In genomic region chr17:17685775-17686291, GRCh38 we compare ENCODE assay signal across 8 cellular contexts. TPM values are rescaled to one million over a fixed set of nuclear protein-coding genes. Genes with fewer than 3 reads are reported as not detected.
A peak's percentile ranks its signal among the peaks of the same experiment; 100 is the strongest.
DNase-seq lines count a peak whose midpoint lies in the region; ATAC-seq and TF ChIP-seq lines count a peak whose summit lies in the region.

No MANE protein-coding gene starts in this region.

- ATAC-seq in GM18868 (IDR thresholded peaks at IDR 0.05; ENCODE audit: unreplicated experiment), result no peak

- no peak overlapping the region for H2BK5ac ChIP-seq in mesendoderm (ENCODE audit: low read length)

- no peaks in the 10 kb centered on the region for H3K27me3 ChIP-seq in BJ (ENCODE audit: control insufficient read depth, insufficient read depth, low read length)
- no peaks in the 10 kb centered on the region for H3K27me3 ChIP-seq in Karpas-422 (ENCODE audit: low read length)
- peaks cover 3% of the 10 kb centered on the region for H3K27me3 ChIP-seq in mesendoderm (ENCODE audit: insufficient read depth, low read length, poor library complexity)

- no peak overlapping the region for H4K8ac ChIP-seq in mesendoderm (ENCODE audit: low read depth, low read length)

- no peaks in the 10 kb centered on the region for H3K9me3 ChIP-seq in Karpas-422 (ENCODE audit: low read length)

- no peak overlapping the region for H4K5ac ChIP-seq in mesendoderm (ENCODE audit: low read length)

- H3K18ac ChIP-seq in mesendoderm (ENCODE audit: low read length), result no peak overlapping the region

- no peak overlapping the region for H2BK15ac ChIP-seq in mesendoderm (replicated peaks; ENCODE audit: low read depth)

- peak overlapping the region; percentile 35 for H3K9ac ChIP-seq in Karpas-422 (ENCODE audit: low read length)
- H3K9ac ChIP-seq in mesendoderm (ENCODE audit: low read length), result peak overlapping the region; percentile 5

- H3K4me3 Mint-ChIP-seq in brain, result peak overlapping the region; percentile 26 to 94 (median 80)

- no peaks in the 10 kb centered on the region for H3K9me3 Mint-ChIP-seq in brain

- WGBS in mesendoderm (ENCODE audit: extremely low coverage, insufficient coverage, low lambda C conversion rate), result no CpG with 5 or more reads among the region's 14 CpGs

- peaks cover 9% of the 10 kb centered on the region for H3K27me3 Mint-ChIP-seq in brain

- H3K4me1 ChIP-seq in Karpas-422 (ENCODE audit: low read length) (peaks cover 62% of the 10 kb centered on the region), mesendoderm (ENCODE audit: control insufficient read depth, low read depth, low read length) (peaks cover 13% of the 10 kb centered on the region)

- H2AFZ ChIP-seq in Karpas-422 (ENCODE audit: low read length), result no peak overlapping the region

- peaks cover 86% of the 10 kb centered on the region for H3K79me2 ChIP-seq in Karpas-422 (ENCODE audit: low read length)
- H3K79me2 ChIP-seq in mesendoderm (ENCODE audit: control insufficient read depth, insufficient read depth, low read length), result no peaks in the 10 kb centered on the region

- peak overlapping the region; percentile 17 for H3K4me2 ChIP-seq in Karpas-422 (ENCODE audit: low read depth, low read length, poor library complexity, severe bottlenecking)
- no peak overlapping the region for H3K4me2 ChIP-seq in mesendoderm (ENCODE audit: low read length)

- CTCF ChIA-PET in BJ (lab: Yijun Ruan, JAX), result no interaction called here

- peak overlapping the region; percentile 29 for H3K56ac ChIP-seq in mesendoderm (ENCODE audit: low read length)

- H3K36me3 Mint-ChIP-seq in brain, result peaks cover 9% of the 10 kb centered on the region

- no peak overlapping the region for H2BK120ac ChIP-seq in mesendoderm (ENCODE audit: low read depth, low read length)

- peak overlapping the region; percentile 28 for H3K4me3 ChIP-seq in BJ (ENCODE audit: low read depth, low read length)
- H3K4me3 ChIP-seq in Karpas-422 (ENCODE audit: low read length), result no peak overlapping the region
- no peak overlapping the region for H3K4me3 ChIP-seq in mesendoderm (ENCODE audit: low read length)

- TF ChIP-seq CTCF in BJ (IDR thresholded peaks at IDR 0.05; ENCODE audit: insufficient read depth, low read depth, low read length) (no peak), brain (conservative IDR thresholded peaks at IDR 0.05) (no peak)

- no peak overlapping the region for H3K4ac ChIP-seq in mesendoderm (ENCODE audit: low read depth, low read length)

- no peak overlapping the region for H2AK5ac ChIP-seq in mesendoderm (ENCODE audit: low read length)

- H3K27ac Mint-ChIP-seq in brain, result peak overlapping the region; percentile 84 to 99 (median 93)

- no peaks in the 10 kb centered on the region for H3K9me2 ChIP-seq in Karpas-422 (replicated peaks; ENCODE audit: insufficient read depth, low read length)

- no peaks in the 10 kb centered on the region for H3K36me3 ChIP-seq in BJ (ENCODE audit: control insufficient read depth, insufficient read depth, low read length)
- H3K36me3 ChIP-seq in Karpas-422 (ENCODE audit: insufficient read depth, low read length), result 0 out of 2 replicates have a peak, but pooled peaks cover 3% of the 10 kb centered on the region
- no peaks in the 10 kb centered on the region for H3K36me3 ChIP-seq in mesendoderm (ENCODE audit: control insufficient read depth, insufficient read depth, low read length)

- H3K27ac ChIP-seq in Karpas-422 (ENCODE audit: low read length) (peak overlapping the region; percentile 91), mesendoderm (ENCODE audit: low read depth, low read length) (no peak overlapping the region)

- H3K79me1 ChIP-seq in mesendoderm (ENCODE audit: low read length), result no peaks in the 10 kb centered on the region

- POLR2A ChIA-PET in BJ (lab: Charles Lee), result no interaction called here

- H4K20me1 ChIP-seq in Karpas-422 (ENCODE audit: insufficient read depth, low read depth, low read length), result 0 out of 2 replicates have a peak, but pooled peaks cover 9% of the 10 kb centered on the region

- no peak for DNase-seq in BJ (ENCODE audit: low read depth)
- DNase-seq in Karpas-422, result no peak
- DNase-seq in mesendoderm, result peak; percentile 80
- no peak for DNase-seq in nucleus accumbens (lab: John Stamatoyannopoulos, UW)
- DNase-seq in pons (ENCODE audit: low spot score), result no peak
- no peak for DNase-seq in NCI-H526 (lab: John Stamatoyannopoulos, UW)

- H3K4me1 Mint-ChIP-seq in brain, result peaks cover 60% of the 10 kb centered on the region

- H3K23ac ChIP-seq in mesendoderm (ENCODE audit: low read length), result peak overlapping the region; percentile 15

RNA-seq across cellular contexts. Expression of gene RAI1, which starts 4.6 kb away (rescaled TPM):
- polyA plus RNA-seq in BJ (2011; rRNA removed), result 2.1 and 2.4 TPM in 2 replicates
- 2.5 and 6.6 TPM in 2 replicates for polyA minus RNA-seq in BJ (2011; rRNA and poly(A)+ RNA removed)
- 18.2 and 35.1 TPM in 2 replicates for total RNA-seq in Karpas-422 (2014; rRNA removed; shearing (Covaris generic); ENCODE audit: low replicate concordance)
- 22.1 TPM for polyA plus RNA-seq in brain (ENCODE audit: insufficient read depth, low read depth, low replicate concordance)
- 0.60 TPM for polyA plus RNA-seq in mesendoderm (2013, experiment 1 of 2)
- polyA plus RNA-seq in mesendoderm (2013, experiment 2 of 2), result 0.69 TPM
